In genomic region chr17:38738686-38739085, GRCh38 we compare ENCODE assay signal across 24 cellular contexts.
"Had no signal": no experiment of that assay in that cellular context is flagged by ENCODE, and none has a peak within 500 bp of the region (broad histone marks: within the 10 kb centered on the region; RNA-seq: fewer than 3 reads in every experiment).

No MANE protein-coding gene starts in this region.

- FAIRE-seq: HTR-8/SVneo, RCC 7860 had no signal

- H3K4me2 ChIP-seq: SK-N-SH had no signal

- H3K27ac ChIP-seq: HL-60 had no signal

- H3K4me3 ChIP-seq: MG63 had no signal

- H3K27me3 ChIP-seq: MG63 had no signal

- H3K9me3 ChIP-seq: MG63, SK-N-SH had no signal

- H3K9ac ChIP-seq: SK-N-SH had no signal

- DNase-seq: Karpas-422, KG1, MG63, NCI-H1092, NCI-H1105 treated with DMSO at 0.1 percent for 48 hours, NCI-H1417 treated with DMSO at 0.1 percent for 48 hours, NCI-H146, NCI-H1694 treated with DMSO at 0.1 percent for 48 hours, NCI-H1930, NCI-H2081, NCI-H2107, NCI-H2227 treated with DMSO at 0.1 percent for 48 hours, NCI-H446, NCI-H510A, NCI-H524 treated with DMSO at 0.1 percent for 48 hours, NCI-H69, NCI-H774, RPMI8226, SHP77, SK-N-SH, SW 1271 had no signal
